ENCODE assay signal across 1 cellular context in genomic region chr3:58180940-58181587, GRCh38.
TF ChIP-seq lines count a peak whose summit lies in the region.

No MANE protein-coding gene starts in this region.

TF ChIP-seq in HepG2, 621 proteins besides CTCF, POLR2A, EP300 and RAD21 (continued from another document and continues in another):
- TF ChIP-seq ZNF432 (CRISPR knock-in tag; IDR thresholded peaks at IDR 0.05; ENCODE audit: borderline replicate concordance) (no peak), PATZ1 (CRISPR knock-in tag; IDR thresholded peaks at IDR 0.05) (0 out of 2 replicates have a peak, but pooled peaks have one; percentile 19), ZNF10 (CRISPR knock-in tag; IDR thresholded peaks at IDR 0.05; ENCODE audit: borderline replicate concordance, low read depth) (no peak), ZKSCAN8 (CRISPR knock-in tag; IDR thresholded peaks at IDR 0.05; ENCODE audit: borderline replicate concordance) (0 out of 2 replicates have a peak, but pooled peaks have one; percentile 13), ZNF629 (CRISPR knock-in tag; conservative IDR thresholded peaks at IDR 0.05) (peak; percentile 94), ZNF75D (CRISPR knock-in tag; IDR thresholded peaks at IDR 0.05; ENCODE audit: borderline replicate concordance) (no peak), AGO2 (optimal IDR thresholded peaks at IDR 0.05; ENCODE audit: low read depth, low read length) (no peak), ZNF598 (CRISPR knock-in tag; IDR thresholded peaks at IDR 0.05; ENCODE audit: borderline replicate concordance) (no peak), ADNP (CRISPR knock-in tag; IDR thresholded peaks at IDR 0.05) (no peak; the same call in 1 of the 2 replicates), ZNF234 (CRISPR knock-in tag; conservative IDR thresholded peaks at IDR 0.05) (no peak), FOXJ3 (CRISPR knock-in tag; IDR thresholded peaks at IDR 0.05; ENCODE audit: borderline replicate concordance) (no peak), PBX3 (CRISPR knock-in tag; IDR thresholded peaks at IDR 0.05; ENCODE audit: borderline replicate concordance) (no peak), TP53 (CRISPR knock-in tag; conservative IDR thresholded peaks at IDR 0.05) (no peak), ZNF788 (CRISPR knock-in tag; IDR thresholded peaks at IDR 0.05; ENCODE audit: borderline replicate concordance) (peak; percentile 31; the same call in 1 of the 2 replicates), ZNF256 (CRISPR knock-in tag; conservative IDR thresholded peaks at IDR 0.05) (no peak), PHF20 (CRISPR knock-in tag; IDR thresholded peaks at IDR 0.05) (no peak), ZNF101 (CRISPR knock-in tag; IDR thresholded peaks at IDR 0.05; ENCODE audit: borderline replicate concordance, low read depth) (no peak), KLF13 (CRISPR knock-in tag; IDR thresholded peaks at IDR 0.05) (no peak), TCF7L2 (IDR thresholded peaks at IDR 0.05; ENCODE audit: low read depth, low read length) (no peak), RCOR2 (CRISPR knock-in tag; IDR thresholded peaks at IDR 0.05) (peak; percentile 79; the same call in 1 of the 2 replicates), JDP2 (CRISPR knock-in tag; IDR thresholded peaks at IDR 0.05; ENCODE audit: borderline replicate concordance) (no peak), ZBTB1 (CRISPR knock-in tag; IDR thresholded peaks at IDR 0.05; ENCODE audit: borderline replicate concordance) (no peak), ZMAT3 (CRISPR knock-in tag; conservative IDR thresholded peaks at IDR 0.05) (no peak), MAF1 (CRISPR knock-in tag; IDR thresholded peaks at IDR 0.05; ENCODE audit: borderline replicate concordance) (no peak), TBX2 (CRISPR knock-in tag; IDR thresholded peaks at IDR 0.05; ENCODE audit: borderline replicate concordance) (peak; percentile 91), NFAT5 (CRISPR knock-in tag; IDR thresholded peaks at IDR 0.05) (no peak), SALL1 (CRISPR knock-in tag; IDR thresholded peaks at IDR 0.05) (no peak), ZC3H13 (CRISPR knock-in tag; IDR thresholded peaks at IDR 0.05) (no peak), THAP8 (CRISPR knock-in tag; IDR thresholded peaks at IDR 0.05; ENCODE audit: borderline replicate concordance) (no peak), HMGXB4 (CRISPR knock-in tag; IDR thresholded peaks at IDR 0.05; ENCODE audit: borderline replicate concordance in 1 of 2, low read depth in 1 of 2) (no peak), ZNF333 (CRISPR knock-in tag; IDR thresholded peaks at IDR 0.05; ENCODE audit: borderline replicate concordance) (no peak), DDIT3 (CRISPR knock-in tag; IDR thresholded peaks at IDR 0.05) (no peak), IRF2 (CRISPR knock-in tag; IDR thresholded peaks at IDR 0.05) (no peak; the same call in 1 of the 2 replicates), ZNF326 (CRISPR knock-in tag; IDR thresholded peaks at IDR 0.05; ENCODE audit: borderline replicate concordance) (no peak), CREB1 (IDR thresholded peaks at IDR 0.05) (no peak), CREB1 (CRISPR knock-in tag; IDR thresholded peaks at IDR 0.05) (0 out of 2 replicates have a peak, but pooled peaks have one; percentile 19), ELF4 (CRISPR knock-in tag; IDR thresholded peaks at IDR 0.05; ENCODE audit: borderline replicate concordance) (no peak), ZNF296 (CRISPR knock-in tag; conservative IDR thresholded peaks at IDR 0.05) (no peak), ZBTB7A (CRISPR knock-in tag; IDR thresholded peaks at IDR 0.05) (no peak), RXRA (CRISPR knock-in tag; IDR thresholded peaks at IDR 0.05) (no peak; the same call in 1 of the 2 replicates), LCORL (IDR thresholded peaks at IDR 0.05) (no peak), LCORL (CRISPR knock-in tag; IDR thresholded peaks at IDR 0.05) (no peak), GATA4 (IDR thresholded peaks at IDR 0.05; ENCODE audit: borderline replicate concordance, low read depth) (no peak), MATR3 (CRISPR knock-in tag; IDR thresholded peaks at IDR 0.05) (no peak), ZNF20 (CRISPR knock-in tag; IDR thresholded peaks at IDR 0.05) (no peak), ZNF251 (CRISPR knock-in tag; IDR thresholded peaks at IDR 0.05) (no peak), ZFP90 (CRISPR knock-in tag; IDR thresholded peaks at IDR 0.05; ENCODE audit: borderline replicate concordance) (no peak), ZNF530 (CRISPR knock-in tag; IDR thresholded peaks at IDR 0.05; ENCODE audit: low read depth) (no peak), TBP (CRISPR knock-in tag; IDR thresholded peaks at IDR 0.05) (no peak), ZNF891 (CRISPR knock-in tag; IDR thresholded peaks at IDR 0.05) (no peak), ZNF775 (CRISPR knock-in tag; IDR thresholded peaks at IDR 0.05; ENCODE audit: borderline replicate concordance) (no peak), ZNF839 (CRISPR knock-in tag; IDR thresholded peaks at IDR 0.05; ENCODE audit: borderline replicate concordance) (no peak), ZMYM3 (CRISPR knock-in tag; IDR thresholded peaks at IDR 0.05) (peak; percentile 79; the same call in 1 of the 2 replicates), CREB3 (CRISPR knock-in tag; IDR thresholded peaks at IDR 0.05) (no peak), ZNF430 (CRISPR knock-in tag; IDR thresholded peaks at IDR 0.05) (no peak), ZSCAN5A (CRISPR knock-in tag; IDR thresholded peaks at IDR 0.05; ENCODE audit: borderline replicate concordance) (no peak), ZNF441 (CRISPR knock-in tag; IDR thresholded peaks at IDR 0.05; ENCODE audit: borderline replicate concordance) (no peak), ZNF615 (CRISPR knock-in tag; IDR thresholded peaks at IDR 0.05; ENCODE audit: borderline replicate concordance) (no peak), ZNF513 (CRISPR knock-in tag; conservative IDR thresholded peaks at IDR 0.05) (no peak)
